18 cellular contexts compared by ENCODE assay signal in genomic region chr2:173397539-173397938, GRCh38. TPM values are rescaled to one million over a fixed set of nuclear protein-coding genes. Genes with fewer than 3 reads are reported as not detected.
DNase-seq lines count a peak whose midpoint lies in the region; ATAC-seq, FAIRE-seq and TF ChIP-seq lines count a peak whose summit lies in the region.
"Had no signal": no experiment of that assay in that cellular context is flagged by ENCODE, and none has a peak within 500 bp of the region (broad histone marks: within the 10 kb centered on the region; RNA-seq: fewer than 3 reads in every experiment).

No MANE protein-coding gene starts in this region.

- no peaks in the 10 kb centered on the region for H3K9me3 Mint-ChIP-seq in immature natural killer cell
- H3K9me3 Mint-ChIP-seq: activated naive CD4-positive, alpha-beta T cell treated with anti-CD3 and anti-CD28 coated beads for 36 hours; T-cell had no signal

- H3K36me3 ChIP-seq in bronchial epithelial cell (ENCODE audit: control insufficient read depth, insufficient read depth, low read length) = no peaks in the 10 kb centered on the region
- no peaks in the 10 kb centered on the region for H3K36me3 ChIP-seq in kidney (ENCODE audit: control insufficient read depth in 1 of 2, insufficient read depth in 2 of 2, low read length in 2 of 2)
- H3K36me3 ChIP-seq: Peyer's patch, transverse colon had no signal

- H3K4me1 Mint-ChIP-seq in immature natural killer cell = peaks cover 3 to 4% of the 10 kb centered on the region in 2 donors

- no peak overlapping the region for H3K9ac ChIP-seq in kidney (ENCODE audit: low read length in 2 of 2)
- H3K9ac ChIP-seq: GM23248 had no signal

- peaks cover 4 to 20% (median 10%) of the 10 kb centered on the region in 3 donors for H3K27me3 Mint-ChIP-seq in immature natural killer cell (ENCODE audit: low read depth in 3 of 3)

- H3K4me1 ChIP-seq in kidney (ENCODE audit: control insufficient read depth in 1 of 2, insufficient read depth in 1 of 2, low read depth in 1 of 2, low read length in 2 of 2) = peaks cover 0 to 5% of the 10 kb centered on the region in 2 donors

- no peaks in the 10 kb centered on the region for H3K9me3 ChIP-seq in kidney (ENCODE audit: control insufficient read depth in 1 of 2, low read length in 2 of 2)
- H3K9me3 ChIP-seq: Peyer's patch, transverse colon had no signal

- FAIRE-seq in bronchial epithelial cell (lab: Jason Lieb, UNC) = peak; percentile 52
- no peak for FAIRE-seq in kidney (lab: Jason Lieb, UNC)

- no peak overlapping the region for H3K4me3 Mint-ChIP-seq in immature natural killer cell
- H3K4me3 Mint-ChIP-seq: activated naive CD4-positive, alpha-beta T cell treated with anti-CD3 and anti-CD28 coated beads for 36 hours; T-cell had no signal

- no peak for ATAC-seq in GM21529 (IDR thresholded peaks at IDR 0.05; ENCODE audit: unreplicated experiment)
- ATAC-seq: sciatic nerve, T-cell had no signal

- intact Hi-C loops in kidney (cut with DNase I) = no loop called here

- DNase-seq in DMS153 (lab: John Stamatoyannopoulos, UW) = peak; percentile 4
- DNase-seq in NCI-H2196 treated with DMSO at 0.1 percent for 48 hours (lab: John Stamatoyannopoulos, UW; ENCODE audit: unreplicated experiment) = peak; percentile 19
- peak; percentile 15 for DNase-seq in bronchial epithelial cell (ENCODE audit: low read depth)
- DNase-seq in OCI-M2 (lab: John Stamatoyannopoulos, UW; ENCODE audit: unreplicated experiment) = no peak
- DNase-seq in kidney = no peak
- no peak for DNase-seq in immature natural killer cell
- DNase-seq: activated CD4-positive, CD25-positive, alpha-beta regulatory T cell; activated naive CD4-positive, alpha-beta T cell treated with anti-CD3 and anti-CD28 coated beads for 36 hours; GM23248; Karpas-422; NCI-H226; Peyer's patch; stimulated activated CD4-positive, alpha-beta T cell treated with anti-CD3 and anti-CD28 coated beads, Interleukin-4, amount 100 ng/mL, for 24 hours; T-cell; transverse colon had no signal

- no peak overlapping the region for H3K27ac Mint-ChIP-seq in immature natural killer cell
- H3K27ac Mint-ChIP-seq: activated naive CD4-positive, alpha-beta T cell treated with anti-CD3 and anti-CD28 coated beads for 36 hours had no signal

- H3K27ac ChIP-seq in kidney (ENCODE audit: low read depth in 2 of 2, low read length in 2 of 2) = no peak overlapping the region
- H3K27ac ChIP-seq: GM23248, Peyer's patch, transverse colon had no signal

- H3K27me3 ChIP-seq in bronchial epithelial cell (ENCODE audit: control insufficient read depth, insufficient read depth, low read length) = peaks cover 1% of the 10 kb centered on the region
- H3K27me3 ChIP-seq: Peyer's patch had no signal

- TF ChIP-seq CTCF in GM12873 (IDR thresholded peaks at IDR 0.05; ENCODE audit: insufficient read depth, low read depth, low read length, missing control alignments) (peak; percentile 30), bronchial epithelial cell (IDR thresholded peaks at IDR 0.05; ENCODE audit: insufficient read depth, low read length, severe bottlenecking) (peak; percentile 48), kidney (IDR thresholded peaks at IDR 0.05; ENCODE audit: borderline replicate concordance, extremely low read depth, insufficient read depth) (no peak)

- no peak overlapping the region for H3K4me3 ChIP-seq in bronchial epithelial cell (ENCODE audit: low read depth, low read length)
- no peak overlapping the region for H3K4me3 ChIP-seq in kidney (ENCODE audit: low read length in 2 of 2)
- H3K4me3 ChIP-seq: GM23248, Peyer's patch, transverse colon had no signal

- H3K36me3 Mint-ChIP-seq in immature natural killer cell = no peaks in the 10 kb centered on the region
- H3K36me3 Mint-ChIP-seq: T-cell had no signal

RNA-seq across cellular contexts. Expression of gene CDCA7, which starts 42.9 kb away (rescaled TPM):
- total RNA-seq in bronchial epithelial cell (1.4 and 2.4 TPM in 2 replicates), kidney (2.0 TPM)
- polyA plus RNA-seq in kidney (ENCODE audit: insufficient read depth, low read depth, low replicate concordance) (0.34 TPM), immature natural killer cell (1 to 10 TPM in 2 of 3 donors, not detected in 1; 1.6 to 5.3 TPM)

Comparison
In these comparisons a context has a peak if more than half of its experiments do, and no peak if none do; other contexts are left out.
1. DNase-seq: peak in DMS153 (single experiment), NCI-H2196 treated with DMSO at 0.1 percent for 48 hours (single experiment) and bronchial epithelial cell (single experiment); none in OCI-M2 (single experiment), kidney (single experiment) and immature natural killer cell (0 of 3).